Comparison of ENCODE assay signal across 1 cellular context in the genomic region with DNA sequence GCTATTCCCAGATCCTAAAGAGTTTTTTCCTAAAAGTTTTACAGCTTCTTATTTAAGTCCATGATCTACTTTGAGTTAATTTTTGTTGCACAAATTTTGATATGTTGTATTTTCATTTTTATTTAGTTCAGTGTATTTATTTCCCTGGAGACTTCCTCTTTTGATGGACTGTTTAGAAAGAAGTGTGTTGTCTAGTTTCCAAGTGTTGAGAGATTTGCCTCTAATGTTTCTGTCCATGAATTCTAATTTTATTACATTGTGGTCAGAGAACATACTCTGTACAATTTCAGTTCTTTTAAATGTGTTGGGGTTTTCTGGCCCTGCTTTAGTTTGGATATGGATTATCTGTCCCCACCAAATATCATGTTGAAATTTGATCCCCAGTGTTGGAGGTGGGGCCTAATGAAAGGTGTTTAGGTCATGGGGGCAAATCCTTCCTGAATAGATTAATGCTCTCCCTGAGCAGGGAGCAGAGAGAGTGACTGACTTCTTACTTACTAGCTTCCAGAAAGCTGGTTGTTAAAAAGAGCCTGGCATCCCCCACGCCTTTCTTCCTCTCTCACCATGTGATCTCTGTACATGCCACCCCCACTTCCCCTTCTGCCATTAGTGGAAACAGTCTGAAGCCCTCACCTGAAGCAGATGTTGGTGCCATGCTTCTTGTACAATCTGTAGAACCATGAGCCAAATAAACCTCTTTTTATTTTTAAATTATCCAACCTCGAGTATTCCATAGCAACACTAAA.
TF ChIP-seq lines count a peak whose summit lies in the region.

No MANE protein-coding gene starts in this region.

TF ChIP-seq in K562, 482 proteins besides CTCF, POLR2A, EP300 and RAD21 (continued from another document):
- TF ChIP-seq, protein P1, sequence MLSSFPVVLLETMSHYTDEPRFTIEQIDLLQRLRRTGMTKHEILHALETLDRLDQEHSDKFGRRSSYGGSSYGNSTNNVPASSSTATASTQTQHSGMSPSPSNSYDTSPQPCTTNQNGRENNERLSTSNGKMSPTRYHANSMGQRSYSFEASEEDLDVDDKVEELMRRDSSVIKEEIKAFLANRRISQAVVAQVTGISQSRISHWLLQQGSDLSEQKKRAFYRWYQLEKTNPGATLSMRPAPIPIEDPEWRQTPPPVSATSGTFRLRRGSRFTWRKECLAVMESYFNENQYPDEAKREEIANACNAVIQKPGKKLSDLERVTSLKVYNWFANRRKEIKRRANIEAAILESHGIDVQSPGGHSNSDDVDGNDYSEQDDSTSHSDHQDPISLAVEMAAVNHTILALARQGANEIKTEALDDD (IDR thresholded peaks at IDR 0.05) = peak; percentile 44; the same call in 1 of the 2 replicates
- TF ChIP-seq BACH1 (tag; IDR thresholded peaks at IDR 0.05) = no peak
- no peak for TF ChIP-seq RBBP5 (IDR thresholded peaks at IDR 0.05; ENCODE audit: borderline replicate concordance, insufficient read depth, low read length, poor library complexity, severe bottlenecking)
- TF ChIP-seq ZNF133 (CRISPR knock-in tag; IDR thresholded peaks at IDR 0.05) = no peak
- no peak for TF ChIP-seq CBFB (CRISPR knock-in tag; IDR thresholded peaks at IDR 0.05)
- 0 out of 2 replicates have a peak, but pooled peaks have one; percentile 55 for TF ChIP-seq SMARCA4 (IDR thresholded peaks at IDR 0.05)
- TF ChIP-seq L3MBTL2 (IDR thresholded peaks at IDR 0.05) = 0 out of 2 replicates have a peak, but pooled peaks have one; percentile 12
- no peak for TF ChIP-seq ZNF212 (CRISPR knock-in tag; IDR thresholded peaks at IDR 0.05)
- TF ChIP-seq TEAD4 (IDR thresholded peaks at IDR 0.05; ENCODE audit: low read length) = no peak
- no peak for TF ChIP-seq TEAD4 (CRISPR knock-in tag; IDR thresholded peaks at IDR 0.05; ENCODE audit: borderline replicate concordance)
- no peak for TF ChIP-seq SAP30 (IDR thresholded peaks at IDR 0.05; ENCODE audit: borderline replicate concordance, insufficient read depth, low read depth, low read length, poor library complexity, severe bottlenecking)
- TF ChIP-seq U2AF2 (optimal IDR thresholded peaks at IDR 0.05; ENCODE audit: low read depth, low read length) = no peak
- peak; percentile 75 for TF ChIP-seq MEIS2 (IDR thresholded peaks at IDR 0.05; ENCODE audit: partially characterized antibody)
- peak; percentile 30 for TF ChIP-seq NCOR1 (IDR thresholded peaks at IDR 0.05)
- peak; percentile 41 for TF ChIP-seq ARID1B (IDR thresholded peaks at IDR 0.05)
- TF ChIP-seq KDM1A (IDR thresholded peaks at IDR 0.05) = 0 out of 4 replicates have a peak, but pooled peaks of 1 of the 2 experiments have one; percentile 7
- TF ChIP-seq RBM34 (IDR thresholded peaks at IDR 0.05; ENCODE audit: borderline replicate concordance, insufficient read depth, low read length) = no peak
- no peak for TF ChIP-seq ELF1 (tag; IDR thresholded peaks at IDR 0.05)
- TF ChIP-seq, protein P2, sequence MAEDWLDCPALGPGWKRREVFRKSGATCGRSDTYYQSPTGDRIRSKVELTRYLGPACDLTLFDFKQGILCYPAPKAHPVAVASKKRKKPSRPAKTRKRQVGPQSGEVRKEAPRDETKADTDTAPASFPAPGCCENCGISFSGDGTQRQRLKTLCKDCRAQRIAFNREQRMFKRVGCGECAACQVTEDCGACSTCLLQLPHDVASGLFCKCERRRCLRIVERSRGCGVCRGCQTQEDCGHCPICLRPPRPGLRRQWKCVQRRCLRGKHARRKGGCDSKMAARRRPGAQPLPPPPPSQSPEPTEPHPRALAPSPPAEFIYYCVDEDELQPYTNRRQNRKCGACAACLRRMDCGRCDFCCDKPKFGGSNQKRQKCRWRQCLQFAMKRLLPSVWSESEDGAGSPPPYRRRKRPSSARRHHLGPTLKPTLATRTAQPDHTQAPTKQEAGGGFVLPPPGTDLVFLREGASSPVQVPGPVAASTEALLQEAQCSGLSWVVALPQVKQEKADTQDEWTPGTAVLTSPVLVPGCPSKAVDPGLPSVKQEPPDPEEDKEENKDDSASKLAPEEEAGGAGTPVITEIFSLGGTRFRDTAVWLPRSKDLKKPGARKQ (CRISPR knock-in tag; IDR thresholded peaks at IDR 0.05) = no peak
- TF ChIP-seq SPI1 (IDR thresholded peaks at IDR 0.05; ENCODE audit: borderline replicate concordance, low read depth, low read length) = peak; percentile 93
- TF ChIP-seq DPF2 (IDR thresholded peaks at IDR 0.05) = peak; percentile 42; the same call in 1 of the 2 replicates
